ENCODE assay signal across 1 cellular context in the genomic region with DNA sequence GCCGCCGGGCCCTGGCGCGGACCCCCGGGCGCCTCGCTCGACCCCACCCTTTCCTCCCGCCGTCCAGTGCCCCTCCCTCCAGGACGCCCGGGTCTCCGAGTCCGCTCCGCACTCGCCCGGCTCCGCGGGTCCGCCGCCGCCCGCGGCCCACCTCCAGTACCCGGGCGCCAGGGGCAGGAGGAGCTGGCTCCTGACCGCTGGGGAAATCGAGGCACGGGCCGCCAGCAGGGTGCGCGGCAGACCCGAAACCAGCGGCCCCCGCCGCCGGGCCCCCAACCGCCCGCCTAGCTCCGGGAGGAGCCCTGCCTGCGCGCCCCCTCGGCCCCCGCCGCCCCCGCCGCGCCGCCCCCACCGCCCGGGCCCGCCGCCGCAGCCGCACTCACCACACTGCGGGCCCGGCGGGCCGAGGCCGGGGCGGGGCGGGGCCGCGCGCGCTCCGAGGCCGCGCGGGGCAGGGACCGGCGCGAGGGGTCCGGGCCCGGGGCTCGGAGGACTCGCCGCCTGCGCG.
TF ChIP-seq lines count a peak whose summit lies in the region.

No MANE protein-coding gene starts in this region.

TF ChIP-seq in IMR-90, 13 proteins besides CTCF, POLR2A, EP300 and RAD21:
- TF ChIP-seq MAZ (IDR thresholded peaks at IDR 0.05; ENCODE audit: borderline replicate concordance, low read depth, low read length) (no peak), RCOR1 (IDR thresholded peaks at IDR 0.05; ENCODE audit: insufficient replicate concordance, low read length) (no peak), CHD1 (IDR thresholded peaks at IDR 0.05; ENCODE audit: low read depth, low read length) (no peak), MAFK (IDR thresholded peaks at IDR 0.05; ENCODE audit: low read depth, low read length) (no peak), NFE2L2 (IDR thresholded peaks at IDR 0.05; ENCODE audit: low read depth, low read length) (no peak), FOS (IDR thresholded peaks at IDR 0.05; ENCODE audit: low read depth, low read length) (no peak), CEBPB (IDR thresholded peaks at IDR 0.05; ENCODE audit: low read depth, low read length) (no peak), RFX5 (IDR thresholded peaks at IDR 0.05; ENCODE audit: low read depth, low read length) (no peak), SMC3 (IDR thresholded peaks at IDR 0.05; ENCODE audit: low read depth, low read length) (no peak), BHLHE40 (IDR thresholded peaks at IDR 0.05; ENCODE audit: low read depth, low read length) (no peak), MXI1 (IDR thresholded peaks at IDR 0.05; ENCODE audit: borderline replicate concordance, low read depth, low read length) (no peak)
- TF ChIP-seq, protein P1, sequence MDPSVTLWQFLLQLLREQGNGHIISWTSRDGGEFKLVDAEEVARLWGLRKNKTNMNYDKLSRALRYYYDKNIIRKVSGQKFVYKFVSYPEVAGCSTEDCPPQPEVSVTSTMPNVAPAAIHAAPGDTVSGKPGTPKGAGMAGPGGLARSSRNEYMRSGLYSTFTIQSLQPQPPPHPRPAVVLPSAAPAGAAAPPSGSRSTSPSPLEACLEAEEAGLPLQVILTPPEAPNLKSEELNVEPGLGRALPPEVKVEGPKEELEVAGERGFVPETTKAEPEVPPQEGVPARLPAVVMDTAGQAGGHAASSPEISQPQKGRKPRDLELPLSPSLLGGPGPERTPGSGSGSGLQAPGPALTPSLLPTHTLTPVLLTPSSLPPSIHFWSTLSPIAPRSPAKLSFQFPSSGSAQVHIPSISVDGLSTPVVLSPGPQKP (IDR thresholded peaks at IDR 0.05; ENCODE audit: borderline replicate concordance, low read depth, low read length): no peak
